10 cellular contexts compared by ENCODE assay signal in genomic region chr9:89674667-89675402, GRCh38.
DNase-seq lines count a peak whose midpoint lies in the region; ATAC-seq and TF ChIP-seq lines count a peak whose summit lies in the region.
"Had no signal": no experiment of that assay in that cellular context is flagged by ENCODE, and none has a peak within 500 bp of the region (broad histone marks: within the 10 kb centered on the region; RNA-seq: fewer than 3 reads in every experiment).

No MANE protein-coding gene starts in this region.

- no peak for ATAC-seq in HG02884 (IDR thresholded peaks at IDR 0.05; ENCODE audit: unreplicated experiment)
- no peak for ATAC-seq in upper lobe of right lung

- POLR2A ChIA-PET in A673 (lab: Charles Lee; ENCODE audit: low non-redundant PET): no interaction called here

- CTCF ChIA-PET in A673 (lab: Charles Lee): no interaction called here

- H3K36me3 ChIP-seq in ectodermal cell (ENCODE audit: control insufficient read depth, insufficient read depth, low read length) (no peaks in the 10 kb centered on the region), mucosa of rectum (ENCODE audit: control insufficient read depth in 2 of 2, insufficient read depth in 2 of 2, low read length in 2 of 2) (no peaks in the 10 kb centered on the region), A673 (ENCODE audit: insufficient read depth, low read length, poor library complexity, severe bottlenecking) (no peaks in the 10 kb centered on the region), upper lobe of right lung (no peaks in the 10 kb centered on the region)

- peaks cover 21% of the 10 kb centered on the region for H3K27me3 ChIP-seq in ectodermal cell (ENCODE audit: control insufficient read depth, insufficient read depth, low read length, poor library complexity, severe bottlenecking)
- H3K27me3 ChIP-seq in mucosa of rectum (ENCODE audit: control insufficient read depth in 2 of 2, insufficient read depth in 2 of 2, low read length in 2 of 2): peaks cover 0 to 2% of the 10 kb centered on the region in 2 donors
- H3K27me3 ChIP-seq in A673 (replicated peaks; ENCODE audit: insufficient read depth, low read depth, low read length, poor library complexity): no peaks in the 10 kb centered on the region
- no peaks in the 10 kb centered on the region for H3K27me3 ChIP-seq in upper lobe of right lung

- peak overlapping the region; percentile 89 for H3K27ac ChIP-seq in ectodermal cell (ENCODE audit: insufficient read depth, low read depth, low read length, poor library complexity, severe bottlenecking)
- peak overlapping the region; percentile 26 to 38 for H3K27ac ChIP-seq in mucosa of rectum (ENCODE audit: low read depth in 2 of 2, low read length in 2 of 2)
- no peak overlapping the region for H3K27ac ChIP-seq in A673 (ENCODE audit: low read depth, low read length, poor library complexity, severe bottlenecking)
- H3K27ac ChIP-seq in upper lobe of right lung: no peak overlapping the region

- 38 to 39% methylated on average over 11 of the region's 11 CpGs for WGBS in ectodermal cell, 2 experiments

- intact Hi-C loops in A673 (cut with micrococcal nuclease; ENCODE audit: unreplicated experiment): no loop called here
- intact Hi-C loops in upper lobe of right lung (cut with DNase I): no loop called here

- H3K9ac ChIP-seq in mucosa of rectum (ENCODE audit: low read depth in 1 of 2, low read length in 2 of 2): no peak overlapping the region

- H3K4me1 ChIP-seq in ectodermal cell (ENCODE audit: control insufficient read depth, insufficient read depth, low read length): peaks cover 49% of the 10 kb centered on the region
- H3K4me1 ChIP-seq in mucosa of rectum (ENCODE audit: control insufficient read depth in 2 of 2, insufficient read depth in 2 of 2, low read length in 2 of 2): peaks cover 24 to 39% of the 10 kb centered on the region in 2 donors
- peaks cover 19% of the 10 kb centered on the region for H3K4me1 ChIP-seq in A673 (ENCODE audit: insufficient read depth, low read length, poor library complexity, severe bottlenecking)
- H3K4me1 ChIP-seq in upper lobe of right lung: peaks cover 16% of the 10 kb centered on the region

- H3K4me3 ChIP-seq in ectodermal cell (ENCODE audit: insufficient read depth, low read depth, low read length) (no peak overlapping the region), mucosa of rectum (ENCODE audit: low read length in 2 of 2) (no peak overlapping the region), A673 (ENCODE audit: low read depth, low read length, poor library complexity, severe bottlenecking) (no peak overlapping the region), upper lobe of right lung (no peak overlapping the region)
- H3K4me3 ChIP-seq: lung had no signal

- H3K9me3 ChIP-seq in ectodermal cell (ENCODE audit: control insufficient read depth, low read length) (no peaks in the 10 kb centered on the region), mucosa of rectum (ENCODE audit: control insufficient read depth in 2 of 2, low read length in 2 of 2) (no peaks in the 10 kb centered on the region), A673 (ENCODE audit: low read depth, low read length, poor library complexity, severe bottlenecking) (no peaks in the 10 kb centered on the region), upper lobe of right lung (no peaks in the 10 kb centered on the region)

- BruUV-seq in A673 (replicated peaks; lab: Mats Ljungman, UMichigan): no TSS peak

- no peak for TF ChIP-seq CTCF in A673 (conservative IDR thresholded peaks at IDR 0.05; ENCODE audit: low read depth, low read length)
- TF ChIP-seq CTCF in upper lobe of right lung (IDR thresholded peaks at IDR 0.05): no peak

- DNase-seq in D341Med (ENCODE audit: low spot score) (peak; percentile 93), NCI-H2171 (lab: John Stamatoyannopoulos, UW) (peak; percentile 74), A673 (ENCODE audit: low spot score) (no peak), upper lobe of right lung (no peak), NCI-H526 (lab: John Stamatoyannopoulos, UW) (no peak)
- DNase-seq: effector memory CD4-positive, alpha-beta T cell had no signal

Comparison
In these comparisons a context has a peak if more than half of its experiments do, and no peak if none do; other contexts are left out.
1. DNase-seq: peak in D341Med (single experiment) and NCI-H2171 (single experiment); none in A673 (single experiment), upper lobe of right lung (single experiment) and NCI-H526 (0 of 2).
2. H3K27ac ChIP-seq: peak in ectodermal cell (single experiment) and mucosa of rectum (2 of 2); none in A673 (single experiment) and upper lobe of right lung (single experiment).